In the genomic region with DNA sequence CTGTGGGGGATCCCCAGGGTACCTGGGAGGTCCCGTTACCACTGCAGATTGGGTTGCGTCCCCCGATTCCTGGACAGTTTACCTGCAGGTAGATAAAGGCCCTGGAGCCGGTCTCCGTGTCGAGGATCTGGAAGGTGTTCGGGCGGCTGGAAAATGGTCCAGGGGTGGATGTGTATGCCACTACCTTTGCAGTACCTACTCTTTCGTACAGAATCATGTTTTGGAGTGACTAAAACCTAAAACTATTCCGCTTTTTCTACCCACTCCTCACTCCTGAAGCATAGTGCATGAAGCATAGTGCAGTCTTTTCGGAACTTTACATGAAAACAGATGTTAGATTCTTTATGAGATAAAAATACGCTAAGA, we compare ENCODE assay signal across 8 cellular contexts. TPM values are rescaled to one million over a fixed set of nuclear protein-coding genes. Genes with fewer than 3 reads are reported as not detected.
A peak's percentile ranks its signal among the peaks of the same experiment; 100 is the strongest.
DNase-seq lines count a peak whose midpoint lies in the region; ATAC-seq and TF ChIP-seq lines count a peak whose summit lies in the region.

No MANE protein-coding gene starts in this region.

- peak overlapping the region; percentile 68; the same call in 1 of the 2 replicates for H3K27ac ChIP-seq in ACC112 (ENCODE audit: low read depth, low read length)
- peak overlapping the region; percentile 90 to 94 for H3K27ac ChIP-seq in ascending aorta
- H3K27ac ChIP-seq in temporal lobe (ENCODE audit: low read depth, low read length), result peak overlapping the region; percentile 88

- H3K27me3 ChIP-seq in ACC112 (ENCODE audit: insufficient read depth, low read length) (no peaks in the 10 kb centered on the region), ascending aorta (no peaks in the 10 kb centered on the region), kidney epithelial cell (ENCODE audit: control insufficient read depth, insufficient read depth, low read length) (no peaks in the 10 kb centered on the region)

- peak overlapping the region; percentile 24 for H2AFZ ChIP-seq in ACC112 (ENCODE audit: low read length, unreplicated experiment)

- no peaks in the 10 kb centered on the region for H3K9me3 ChIP-seq in ascending aorta

- peaks cover 53% of the 10 kb centered on the region for H3K79me2 ChIP-seq in ACC112 (ENCODE audit: control insufficient read depth, insufficient read depth, low read length, unreplicated experiment)

- H3K4me1 ChIP-seq in ACC112 (ENCODE audit: control insufficient read depth, insufficient read depth, low read length, unreplicated experiment), result peaks cover 41% of the 10 kb centered on the region
- peaks cover 5 to 14% of the 10 kb centered on the region in 2 donors for H3K4me1 ChIP-seq in ascending aorta

- DNase-seq in ascending aorta (ENCODE audit: low spot score in 2 of 2) (no peak), kidney epithelial cell (ENCODE audit: low read depth) (no peak), DMS79 (lab: John Stamatoyannopoulos, UW) (no peak), mesenteric fat pad (ENCODE audit: low spot score) (no peak)

- H3K36me3 ChIP-seq in ACC112 (ENCODE audit: insufficient read depth, low read length), result peaks cover 27% of the 10 kb centered on the region
- no peaks in the 10 kb centered on the region for H3K36me3 ChIP-seq in ascending aorta
- no peaks in the 10 kb centered on the region for H3K36me3 ChIP-seq in kidney epithelial cell (ENCODE audit: control insufficient read depth, insufficient read depth, low read length)

- intact Hi-C loops in ascending aorta (cut with DNase I), result no loop called here

- peak overlapping the region; percentile 86 for H3K4me3 ChIP-seq in ACC112 (ENCODE audit: low read depth, low read length)
- peak overlapping the region; percentile 79 to 90 for H3K4me3 ChIP-seq in ascending aorta
- peak overlapping the region; percentile 84 for H3K4me3 ChIP-seq in kidney epithelial cell (ENCODE audit: low read depth, low read length)

- TF ChIP-seq CTCF in ascending aorta (IDR thresholded peaks at IDR 0.05) (no peak), kidney epithelial cell (IDR thresholded peaks at IDR 0.05; ENCODE audit: insufficient read depth, low read length, poor library complexity, severe bottlenecking) (no peak)

- ATAC-seq in HG02938 (IDR thresholded peaks at IDR 0.05; ENCODE audit: unreplicated experiment) (peak; percentile 9), HG03469 (IDR thresholded peaks at IDR 0.05; ENCODE audit: unreplicated experiment) (no peak)

RNA-seq across cellular contexts. Expression of a gene that starts 0.4 kb away (rescaled TPM):
- total RNA-seq in ascending aorta (5.3 TPM), kidney epithelial cell (42.2 and 46.8 TPM in 2 replicates), temporal lobe (44.0 TPM), mesenteric fat pad (34.0 TPM)
